Comparison of ENCODE assay signal across 21 cellular contexts in genomic region chr4:79498282-79498681, GRCh38.
"Had no signal": no experiment of that assay in that cellular context is flagged by ENCODE, and none has a peak within 500 bp of the region (broad histone marks: within the 10 kb centered on the region; RNA-seq: fewer than 3 reads in every experiment).

No MANE protein-coding gene starts in this region.

- H3K27me3 Mint-ChIP-seq: activated CD4-positive, alpha-beta T cell treated with anti-CD3 and anti-CD28 coated beads, Interleukin-2, amount 10 ng/mL, durations not matched to agents 24 days and 14 days had no signal

- H3K9me3 ChIP-seq: thoracic aorta had no signal

- H3K27ac Mint-ChIP-seq: activated B cell treated with CpG ODN at 0.5 μM for 24 hours; activated CD4-positive, alpha-beta T cell treated with anti-CD3 and anti-CD28 coated beads, Interleukin-2, amount 10 ng/mL, durations not matched to agents 24 days and 14 days; activated CD8-positive, alpha-beta T cell treated with anti-CD3 and anti-CD28 coated beads, Interleukin-2, amount 10 ng/mL, durations not matched to agents 7 days and 5 days; activated naive CD4-positive, alpha-beta T cell treated with anti-CD3 and anti-CD28 coated beads, Interleukin-2, amount 50 U/mL, for 72 hours; memory B cell; naive thymus-derived CD8-positive, alpha-beta T cell had no signal

- DNase-seq: activated B cell treated with CpG ODN at 0.5 μM for 24 hours; activated CD4-positive, alpha-beta T cell treated with anti-CD3 and anti-CD28 coated beads, Interleukin-2, amount 10 ng/mL, durations not matched to agents 24 days and 14 days; activated CD8-positive, alpha-beta memory T cell treated with anti-CD3 and anti-CD28 coated beads, Interleukin-2, amount 50 U/mL, for 4 hours; activated CD8-positive, alpha-beta T cell treated with anti-CD3 and anti-CD28 coated beads, Interleukin-2, amount 10 ng/mL, durations not matched to agents 7 days and 5 days; activated effector memory CD4-positive, alpha-beta T cell treated with anti-CD3 and anti-CD28 coated beads, Interleukin-2, amount 50 U/mL, for 16 hours; activated T-cell treated with anti-CD3 and anti-CD28 coated beads, Interleukin-2, amount 50 U/mL, for 48 hours; amniotic stem cell; foreskin melanocyte; head of caudate nucleus; naive thymus-derived CD8-positive, alpha-beta T cell; nucleus accumbens; posterior cingulate gyrus; retina; small intestine; stimulated activated CD4-positive, alpha-beta T cell treated with anti-CD3 and anti-CD28 coated beads, Interleukin-4, amount 100 ng/mL, for 4 hours; stimulated activated CD8-positive, alpha-beta memory T cell treated with anti-CD3 and anti-CD28 coated beads, Interleukin-4, amount 100 ng/mL, for 48 hours; stimulated activated naive CD8-positive, alpha-beta T cell treated with anti-CD3 and anti-CD28 coated beads, Interleukin-15, Interleukin-2, amounts not matched to agents 100 U/mL and 50 U/mL, for 24 hours; SW 1271 had no signal

- H3K36me3 ChIP-seq: thoracic aorta had no signal

- H3K9me3 Mint-ChIP-seq: activated B cell treated with CpG ODN at 0.5 μM for 24 hours; activated CD4-positive, alpha-beta T cell treated with anti-CD3 and anti-CD28 coated beads, Interleukin-2, amount 10 ng/mL, durations not matched to agents 24 days and 14 days; activated naive CD4-positive, alpha-beta T cell treated with anti-CD3 and anti-CD28 coated beads, Interleukin-2, amount 50 U/mL, for 72 hours; memory B cell; naive thymus-derived CD8-positive, alpha-beta T cell had no signal

- H3K4me3 ChIP-seq: thoracic aorta had no signal

- ATAC-seq: activated CD8-positive, alpha-beta T cell treated with anti-CD3 and anti-CD28 coated beads, Interleukin-2, amount 10 ng/mL, durations not matched to agents 7 days and 5 days; activated naive CD4-positive, alpha-beta T cell treated with anti-CD3 and anti-CD28 coated beads, Interleukin-2, amount 50 U/mL, for 72 hours; naive thymus-derived CD8-positive, alpha-beta T cell; stimulated activated naive CD8-positive, alpha-beta T cell treated with anti-CD3 and anti-CD28 coated beads, Interleukin-15, Interleukin-2, amounts not matched to agents 100 U/mL and 50 U/mL, for 24 hours had no signal

- H3K4me3 Mint-ChIP-seq: activated B cell treated with CpG ODN at 0.5 μM for 24 hours; activated CD4-positive, alpha-beta T cell treated with anti-CD3 and anti-CD28 coated beads, Interleukin-2, amount 10 ng/mL, durations not matched to agents 24 days and 14 days; activated CD8-positive, alpha-beta T cell treated with anti-CD3 and anti-CD28 coated beads, Interleukin-2, amount 10 ng/mL, durations not matched to agents 7 days and 5 days; memory B cell; naive thymus-derived CD8-positive, alpha-beta T cell had no signal

- H3K36me3 Mint-ChIP-seq: activated naive CD4-positive, alpha-beta T cell treated with anti-CD3 and anti-CD28 coated beads, Interleukin-2, amount 50 U/mL, for 72 hours; memory B cell; naive thymus-derived CD8-positive, alpha-beta T cell had no signal

- H3K4me1 Mint-ChIP-seq: activated B cell treated with CpG ODN at 0.5 μM for 24 hours; activated CD4-positive, alpha-beta T cell treated with anti-CD3 and anti-CD28 coated beads, Interleukin-2, amount 10 ng/mL, durations not matched to agents 24 days and 14 days; memory B cell; naive thymus-derived CD8-positive, alpha-beta T cell had no signal

- H3K27ac ChIP-seq: thoracic aorta had no signal
